ENCODE assay signal across 8 cellular contexts in the genomic region with DNA sequence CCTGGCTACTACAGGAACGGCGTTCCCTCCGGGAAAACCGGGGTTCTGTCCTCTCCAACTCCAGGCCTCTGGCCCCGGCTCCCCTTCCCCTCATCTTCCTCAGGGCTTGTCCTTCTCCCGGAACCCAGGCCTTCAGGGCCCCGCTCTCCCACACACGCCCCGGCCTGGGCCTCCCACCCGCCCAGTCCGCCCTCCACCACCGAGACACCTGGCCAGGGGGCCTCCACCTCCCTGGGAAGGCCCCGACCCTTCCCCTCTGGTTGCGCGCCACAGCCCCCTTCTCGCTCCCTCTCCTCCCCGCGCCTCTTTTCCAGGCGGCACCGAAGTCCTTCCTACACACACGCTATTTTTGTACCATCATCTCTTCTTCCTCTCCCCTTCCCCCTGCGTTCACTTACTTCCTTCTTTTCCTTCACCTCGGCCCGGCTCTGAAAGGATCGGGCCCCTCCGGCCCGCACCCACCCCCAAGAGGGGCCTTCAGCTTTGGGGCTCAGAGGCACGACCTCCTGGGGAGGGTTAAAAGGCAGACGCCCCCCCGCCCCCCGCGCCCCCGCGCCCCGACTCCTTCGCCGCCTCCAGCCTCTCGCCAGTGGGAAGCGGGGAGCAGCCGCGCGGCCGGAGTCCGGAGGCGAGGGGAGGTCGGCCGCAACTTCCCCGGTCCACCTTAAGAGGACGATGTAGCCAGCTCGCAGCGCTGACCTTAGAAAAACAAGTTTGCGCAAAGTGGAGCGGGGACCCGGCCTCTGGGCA. TPM values are rescaled to one million over a fixed set of nuclear protein-coding genes. Genes with fewer than 3 reads are reported as not detected.
A peak's percentile ranks its signal among the peaks of the same experiment; 100 is the strongest.
DNase-seq lines count a peak whose midpoint lies in the region; ATAC-seq and TF ChIP-seq lines count a peak whose summit lies in the region.

No MANE protein-coding gene starts in this region.

- H3K36me3 ChIP-seq in ascending aorta (no peaks in the 10 kb centered on the region), kidney epithelial cell (ENCODE audit: control insufficient read depth, insufficient read depth, low read length) (no peaks in the 10 kb centered on the region)

- H3K36me3 Mint-ChIP-seq in IgD-negative memory B cell = peaks cover 1% of the 10 kb centered on the region
- peaks cover 44 to 72% of the 10 kb centered on the region in 2 donors for H3K36me3 Mint-ChIP-seq in stimulated activated naive B cell treated with anti-CD40 and anti-IgM and Interleukin-4, amounts not matched to agents 10 μg/mL and 1 μg/mL and 100 μg/mL, for 72 hours
- no peaks in the 10 kb centered on the region for H3K36me3 Mint-ChIP-seq in activated CD8-positive, alpha-beta memory T cell treated with anti-CD3 and anti-CD28 coated beads, Interleukin-2, amount 10 ng/mL, durations not matched to agents 7 days and 5 days

- peak overlapping the region in 1 of 3 donors; percentile 53 for H3K27ac Mint-ChIP-seq in IgD-negative memory B cell
- peak overlapping the region; percentile 94 for H3K27ac Mint-ChIP-seq in stimulated activated naive B cell treated with anti-CD40 and anti-IgM and Interleukin-4, amounts not matched to agents 10 μg/mL and 1 μg/mL and 100 μg/mL, for 72 hours
- H3K27ac Mint-ChIP-seq in activated CD8-positive, alpha-beta memory T cell treated with anti-CD3 and anti-CD28 coated beads, Interleukin-2, amount 10 ng/mL, durations not matched to agents 7 days and 5 days = no peak overlapping the region

- intact Hi-C loops in ascending aorta (cut with DNase I) = loop anchor here (2.0 to 10.0 kb wide), 8 partner anchors 41 to 1569 kb away; a partner anchor contains a TSS

- H3K27me3 ChIP-seq in ascending aorta (no peaks in the 10 kb centered on the region), kidney epithelial cell (ENCODE audit: control insufficient read depth, insufficient read depth, low read length) (no peaks in the 10 kb centered on the region)

- H3K27ac ChIP-seq in ascending aorta = peak overlapping the region; percentile 97

- H3K4me3 Mint-ChIP-seq in IgD-negative memory B cell = peak overlapping the region; percentile 70 to 92 (median 84)
- H3K4me3 Mint-ChIP-seq in stimulated activated naive B cell treated with anti-CD40 and anti-IgM and Interleukin-4, amounts not matched to agents 10 μg/mL and 1 μg/mL and 100 μg/mL, for 72 hours = peak overlapping the region; percentile 90 to 92
- H3K4me3 Mint-ChIP-seq in activated CD8-positive, alpha-beta memory T cell treated with anti-CD3 and anti-CD28 coated beads, Interleukin-2, amount 10 ng/mL, durations not matched to agents 7 days and 5 days = no peak overlapping the region

- H3K4me3 ChIP-seq in ascending aorta (peak overlapping the region; percentile 80 to 97), kidney epithelial cell (ENCODE audit: low read depth, low read length) (peak overlapping the region; percentile 60)

- H3K27me3 Mint-ChIP-seq in IgD-negative memory B cell = peaks cover 11% of the 10 kb centered on the region
- peaks cover 0 to 6% of the 10 kb centered on the region in 2 donors for H3K27me3 Mint-ChIP-seq in stimulated activated naive B cell treated with anti-CD40 and anti-IgM and Interleukin-4, amounts not matched to agents 10 μg/mL and 1 μg/mL and 100 μg/mL, for 72 hours
- peaks cover 71% of the 10 kb centered on the region for H3K27me3 Mint-ChIP-seq in activated CD8-positive, alpha-beta memory T cell treated with anti-CD3 and anti-CD28 coated beads, Interleukin-2, amount 10 ng/mL, durations not matched to agents 7 days and 5 days

- H3K9me3 Mint-ChIP-seq in IgD-negative memory B cell = no peaks in the 10 kb centered on the region
- H3K9me3 Mint-ChIP-seq in stimulated activated naive B cell treated with anti-CD40 and anti-IgM and Interleukin-4, amounts not matched to agents 10 μg/mL and 1 μg/mL and 100 μg/mL, for 72 hours = no peaks in the 10 kb centered on the region
- no peaks in the 10 kb centered on the region for H3K9me3 Mint-ChIP-seq in activated CD8-positive, alpha-beta memory T cell treated with anti-CD3 and anti-CD28 coated beads, Interleukin-2, amount 10 ng/mL, durations not matched to agents 7 days and 5 days (ENCODE audit: low read depth)

- ATAC-seq in stimulated activated naive B cell treated with anti-CD40 and anti-IgM and Interleukin-4, amounts not matched to agents 10 μg/mL and 1 μg/mL and 100 μg/mL, for 72 hours (replicated peaks) = no peak
- no peak for ATAC-seq in activated CD8-positive, alpha-beta memory T cell treated with anti-CD3 and anti-CD28 coated beads, Interleukin-2, amount 10 ng/mL, durations not matched to agents 7 days and 5 days
- ATAC-seq in GM19324 (IDR thresholded peaks at IDR 0.05; ENCODE audit: low FRiP score, unreplicated experiment) = no peak

- TF ChIP-seq CTCF in ascending aorta (IDR thresholded peaks at IDR 0.05) = no peak
- no peak for TF ChIP-seq CTCF in kidney epithelial cell (IDR thresholded peaks at IDR 0.05; ENCODE audit: insufficient read depth, low read length, poor library complexity, severe bottlenecking)

- H3K9me3 ChIP-seq in ascending aorta = no peaks in the 10 kb centered on the region

- H3K4me1 Mint-ChIP-seq in IgD-negative memory B cell = peaks cover 26 to 40% (median 30%) of the 10 kb centered on the region in 3 donors
- H3K4me1 Mint-ChIP-seq in stimulated activated naive B cell treated with anti-CD40 and anti-IgM and Interleukin-4, amounts not matched to agents 10 μg/mL and 1 μg/mL and 100 μg/mL, for 72 hours = peaks cover 42 to 61% of the 10 kb centered on the region in 2 donors
- no peaks in the 10 kb centered on the region for H3K4me1 Mint-ChIP-seq in activated CD8-positive, alpha-beta memory T cell treated with anti-CD3 and anti-CD28 coated beads, Interleukin-2, amount 10 ng/mL, durations not matched to agents 7 days and 5 days

- DNase-seq in ascending aorta (ENCODE audit: low spot score in 2 of 2) = no peak
- DNase-seq in kidney epithelial cell (ENCODE audit: low read depth) = no peak
- peak; percentile 23 for DNase-seq in stimulated activated naive B cell treated with anti-CD40 and anti-IgM and Interleukin-4, amounts not matched to agents 10 μg/mL and 1 μg/mL and 100 μg/mL, for 72 hours
- no peak for DNase-seq in activated CD8-positive, alpha-beta memory T cell treated with anti-CD3 and anti-CD28 coated beads, Interleukin-2, amount 10 ng/mL, durations not matched to agents 7 days and 5 days
- DNase-seq in NCI-H748 treated with DMSO at 0.1 percent for 48 hours (lab: John Stamatoyannopoulos, UW) = no peak
- DNase-seq in germinal center (ENCODE audit: low spot score) = no peak

- peaks cover 0 to 56% of the 10 kb centered on the region in 2 donors for H3K4me1 ChIP-seq in ascending aorta

- CTCF ChIA-PET in activated CD8-positive, alpha-beta memory T cell treated with anti-CD3 and anti-CD28 coated beads, Interleukin-2, amount 10 ng/mL, durations not matched to agents 7 days and 5 days (lab: Charles Lee) = no interaction called here

RNA-seq across cellular contexts. Expression of a gene that starts 1.3 kb away (rescaled TPM):
- polyA plus RNA-seq in IgD-negative memory B cell = 0.26 TPM
- total RNA-seq in ascending aorta (72.8 TPM), kidney epithelial cell (40.6 and 50.2 TPM in 2 replicates)
- total RNA-seq in activated CD8-positive, alpha-beta memory T cell treated with anti-CD3 and anti-CD28 coated beads, Interleukin-2, amount 10 ng/mL, durations not matched to agents 7 days and 5 days = not detected

Comparison
In these comparisons a context has a peak if more than half of its experiments do, and no peak if none do; other contexts are left out.
1. RNA of a gene that starts 1.3 kb away (total RNA-seq): 72.8 TPM in ascending aorta (single experiment) and 40.6 to 50.2 TPM in kidney epithelial cell; not detected in activated CD8-positive, alpha-beta memory T cell treated with anti-CD3 and anti-CD28 coated beads, Interleukin-2, amount 10 ng/mL, durations not matched to agents 7 days and 5 days; every median in the first group is over 10 times any median in the second.